13 cellular contexts compared by ENCODE assay signal in the genomic region with DNA sequence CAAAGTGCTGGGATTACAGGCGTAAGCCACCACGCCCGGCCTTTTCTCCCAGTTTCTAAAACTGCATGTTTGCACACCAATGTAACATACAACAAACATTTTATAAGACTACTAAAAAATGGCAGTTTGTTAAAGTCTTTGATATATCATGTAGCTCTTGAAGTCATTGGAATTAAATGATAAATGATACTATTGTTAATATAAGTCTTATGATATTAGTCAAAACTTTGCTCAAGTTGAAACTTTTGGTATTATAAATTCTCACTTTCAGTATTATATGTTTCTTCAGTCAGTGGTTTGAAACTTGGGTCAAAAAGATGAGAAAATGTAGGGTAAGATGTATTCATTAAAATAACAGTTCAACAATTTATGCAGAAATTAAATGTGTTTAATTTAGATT.
A peak's percentile ranks its signal among the peaks of the same experiment; 100 is the strongest.
DNase-seq lines count a peak whose midpoint lies in the region; ATAC-seq, FAIRE-seq and TF ChIP-seq lines count a peak whose summit lies in the region.
"Had no signal": no experiment of that assay in that cellular context is flagged by ENCODE, and none has a peak within 500 bp of the region (broad histone marks: within the 10 kb centered on the region; RNA-seq: fewer than 3 reads in every experiment).

No MANE protein-coding gene starts in this region.

- H3K9me3 ChIP-seq in WERI-Rb-1 (ENCODE audit: severe bottlenecking): no peaks in the 10 kb centered on the region
- peaks cover 0 to 10% (median 0%) of the 10 kb centered on the region in 3 donors for H3K9me3 ChIP-seq in gastroesophageal sphincter
- H3K9me3 ChIP-seq: colonic mucosa had no signal

- DNase-seq in activated CD4-positive, alpha-beta T cell treated with anti-CD3 and anti-CD28 coated beads, Interleukin-2, amount 10 ng/mL, durations not matched to agents 24 days and 14 days: no peak
- no peak for DNase-seq in activated CD4-positive, alpha-beta T cell treated with anti-CD3 and anti-CD28 coated beads for 1 hour
- peak in 1 of 2 donors; percentile 56 for DNase-seq in stimulated activated effector memory CD8-positive, alpha-beta T cell treated with anti-CD3 and anti-CD28 coated beads, Interleukin-12 subunit alpha, Interleukin-12 subunit beta, amount 100 ng/mL, for 72 hours (ENCODE audit: low spot score in 2 of 2)
- DNase-seq in WERI-Rb-1 (no peak), frontal cortex (ENCODE audit: low spot score in 2 of 2) (no peak)
- DNase-seq: CD4-positive, alpha-beta memory T cell; colonic mucosa; nucleus accumbens; OCI-M1; upper lobe of left lung had no signal

- H3K27me3 Mint-ChIP-seq in activated CD4-positive, alpha-beta T cell treated with anti-CD3 and anti-CD28 coated beads, Interleukin-2, amount 10 ng/mL, durations not matched to agents 24 days and 14 days: no peaks in the 10 kb centered on the region
- H3K27me3 Mint-ChIP-seq: CD4-positive, alpha-beta memory T cell had no signal

- no peaks in the 10 kb centered on the region for H3K4me1 ChIP-seq in gastroesophageal sphincter
- H3K4me1 ChIP-seq: colonic mucosa, upper lobe of left lung had no signal

- no peaks in the 10 kb centered on the region for H3K36me3 ChIP-seq in WERI-Rb-1
- H3K36me3 ChIP-seq in gastroesophageal sphincter: no peaks in the 10 kb centered on the region
- H3K36me3 ChIP-seq: colonic mucosa, upper lobe of left lung had no signal

- no peak for FAIRE-seq in frontal cortex (lab: Jason Lieb, UNC)

- no peak for TF ChIP-seq POLR2A in gastroesophageal sphincter (IDR thresholded peaks at IDR 0.05)

- TF ChIP-seq CTCF in WERI-Rb-1 (IDR thresholded peaks at IDR 0.05; ENCODE audit: low read depth, low read length) (no peak), gastroesophageal sphincter (IDR thresholded peaks at IDR 0.05) (no peak)

- 100% methylated on average over 2 to 3 of the region's 3 CpGs for WGBS in gastroesophageal sphincter (ENCODE audit: low coverage in 1 of 2), 2 donors

- H3K4me1 Mint-ChIP-seq in activated CD4-positive, alpha-beta T cell treated with anti-CD3 and anti-CD28 coated beads, Interleukin-2, amount 10 ng/mL, durations not matched to agents 24 days and 14 days: peaks cover 14% of the 10 kb centered on the region
- H3K4me1 Mint-ChIP-seq in stimulated activated effector memory CD8-positive, alpha-beta T cell treated with anti-CD3 and anti-CD28 coated beads, Interleukin-12 subunit alpha, Interleukin-12 subunit beta, amount 100 ng/mL, for 72 hours: peaks cover 7% of the 10 kb centered on the region

- peak overlapping the region; percentile 60 for H3K27ac Mint-ChIP-seq in activated CD4-positive, alpha-beta T cell treated with anti-CD3 and anti-CD28 coated beads, Interleukin-2, amount 10 ng/mL, durations not matched to agents 24 days and 14 days
- peak overlapping the region; percentile 78 for H3K27ac Mint-ChIP-seq in stimulated activated effector memory CD8-positive, alpha-beta T cell treated with anti-CD3 and anti-CD28 coated beads, Interleukin-12 subunit alpha, Interleukin-12 subunit beta, amount 100 ng/mL, for 72 hours
- H3K27ac Mint-ChIP-seq: CD4-positive, alpha-beta memory T cell had no signal

- no peak overlapping the region for H3K4me3 ChIP-seq in WERI-Rb-1 (ENCODE audit: low read depth, low read length)
- H3K4me3 ChIP-seq in gastroesophageal sphincter: no peak overlapping the region
- H3K4me3 ChIP-seq: colonic mucosa, upper lobe of left lung had no signal

- H3K4me3 Mint-ChIP-seq in activated CD4-positive, alpha-beta T cell treated with anti-CD3 and anti-CD28 coated beads, Interleukin-2, amount 10 ng/mL, durations not matched to agents 24 days and 14 days: no peak overlapping the region
- peak overlapping the region; percentile 31 for H3K4me3 Mint-ChIP-seq in stimulated activated effector memory CD8-positive, alpha-beta T cell treated with anti-CD3 and anti-CD28 coated beads, Interleukin-12 subunit alpha, Interleukin-12 subunit beta, amount 100 ng/mL, for 72 hours
- H3K4me3 Mint-ChIP-seq: CD4-positive, alpha-beta memory T cell had no signal

- peak; percentile 46 for ATAC-seq in GM21717 (IDR thresholded peaks at IDR 0.05; ENCODE audit: unreplicated experiment)
- ATAC-seq in HG03196 (IDR thresholded peaks at IDR 0.05; ENCODE audit: unreplicated experiment): peak; percentile 60
- ATAC-seq in stimulated activated effector memory CD8-positive, alpha-beta T cell treated with anti-CD3 and anti-CD28 coated beads, Interleukin-12 subunit alpha, Interleukin-12 subunit beta, amount 100 ng/mL, for 72 hours: peak; percentile 86
- ATAC-seq in gastroesophageal sphincter: no peak

- intact Hi-C loops in activated CD4-positive, alpha-beta T cell treated with anti-CD3 and anti-CD28 coated beads, Interleukin-2, amount 10 ng/mL, durations not matched to agents 24 days and 14 days (cut with micrococcal nuclease): loop anchor here (1.0 to 5.0 kb wide), 4 partner anchors 43 to 277 kb away; no protein-coding TSS in a partner anchor

- H3K27me3 ChIP-seq in WERI-Rb-1 (ENCODE audit: insufficient read depth, low read depth, severe bottlenecking): no peaks in the 10 kb centered on the region
- no peaks in the 10 kb centered on the region for H3K27me3 ChIP-seq in gastroesophageal sphincter
- H3K27me3 ChIP-seq: colonic mucosa, upper lobe of left lung had no signal

- TF ChIP-seq EP300 in gastroesophageal sphincter (IDR thresholded peaks at IDR 0.05): no peak

- H3K36me3 Mint-ChIP-seq in activated CD4-positive, alpha-beta T cell treated with anti-CD3 and anti-CD28 coated beads, Interleukin-2, amount 10 ng/mL, durations not matched to agents 24 days and 14 days (ENCODE audit: low read depth): peaks cover 9% of the 10 kb centered on the region
- peaks cover 5% of the 10 kb centered on the region for H3K36me3 Mint-ChIP-seq in stimulated activated effector memory CD8-positive, alpha-beta T cell treated with anti-CD3 and anti-CD28 coated beads, Interleukin-12 subunit alpha, Interleukin-12 subunit beta, amount 100 ng/mL, for 72 hours
- H3K36me3 Mint-ChIP-seq: CD4-positive, alpha-beta memory T cell had no signal

- H3K27ac ChIP-seq in WERI-Rb-1 (no peak overlapping the region), gastroesophageal sphincter (no peak overlapping the region)
- H3K27ac ChIP-seq: colonic mucosa, upper lobe of left lung had no signal

- peaks cover 7% of the 10 kb centered on the region for H3K9me3 Mint-ChIP-seq in activated CD4-positive, alpha-beta T cell treated with anti-CD3 and anti-CD28 coated beads, Interleukin-2, amount 10 ng/mL, durations not matched to agents 24 days and 14 days
- peaks cover 7% of the 10 kb centered on the region for H3K9me3 Mint-ChIP-seq in stimulated activated effector memory CD8-positive, alpha-beta T cell treated with anti-CD3 and anti-CD28 coated beads, Interleukin-12 subunit alpha, Interleukin-12 subunit beta, amount 100 ng/mL, for 72 hours
